16 cellular contexts compared by ENCODE assay signal in genomic region chr10:70673929-70674559, GRCh38. TPM values are rescaled to one million over a fixed set of nuclear protein-coding genes. Genes with fewer than 3 reads are reported as not detected.
DNase-seq lines count a peak whose midpoint lies in the region; ATAC-seq and TF ChIP-seq lines count a peak whose summit lies in the region.
"Had no signal": no experiment of that assay in that cellular context is flagged by ENCODE, and none has a peak within 500 bp of the region (broad histone marks: within the 10 kb centered on the region; RNA-seq: fewer than 3 reads in every experiment).

No MANE protein-coding gene starts in this region.

- peak; percentile 2 for ATAC-seq in Right ventricle myocardium superior (ENCODE audit: poor library complexity)
- no peak for ATAC-seq in Right ventricle myocardium inferior
- ATAC-seq: left colon; stimulated activated naive CD8-positive, alpha-beta T cell treated with anti-CD3 and anti-CD28 coated beads, Interleukin-15, amount 100 ng/mL, for 72 hours had no signal

- no peaks in the 10 kb centered on the region for H3K9me3 ChIP-seq in adipocyte (ENCODE audit: control insufficient read depth, low read length)

- no peak overlapping the region for H3K27ac Mint-ChIP-seq in type B pancreatic cell
- H3K27ac Mint-ChIP-seq: stimulated activated naive CD8-positive, alpha-beta T cell treated with anti-CD3 and anti-CD28 coated beads, Interleukin-15, amount 100 ng/mL, for 72 hours had no signal

- peaks cover 25% of the 10 kb centered on the region for H3K4me1 ChIP-seq in adipocyte (ENCODE audit: control insufficient read depth, insufficient read depth, low read length)

- TF ChIP-seq CTCF in type B pancreatic cell (conservative IDR thresholded peaks at IDR 0.05) = no peak

- no peaks in the 10 kb centered on the region for H3K27me3 ChIP-seq in adipocyte (replicated peaks; ENCODE audit: control insufficient read depth, insufficient read depth, low read length)

- peak overlapping the region; percentile 23 for H3K9ac ChIP-seq in adipocyte (ENCODE audit: low read length)

- H3K4me1 Mint-ChIP-seq in type B pancreatic cell (ENCODE audit: unreplicated experiment) = peaks cover 25% of the 10 kb centered on the region

- H3K4me3 Mint-ChIP-seq in type B pancreatic cell = peak overlapping the region; percentile 83

- peaks cover 64% of the 10 kb centered on the region for H3K27me3 Mint-ChIP-seq in type B pancreatic cell

- peaks cover 3% of the 10 kb centered on the region for H3K9me3 Mint-ChIP-seq in type B pancreatic cell

- H3K4me3 ChIP-seq in adipocyte (ENCODE audit: low read length) = no peak overlapping the region

- no peaks in the 10 kb centered on the region for H3K36me3 Mint-ChIP-seq in type B pancreatic cell

- intact Hi-C loops in Right ventricle myocardium superior (cut with DNase I) (loop anchor here (10.0 kb wide), 1 partner anchor 119 kb away; no protein-coding TSS in a partner anchor), Right ventricle myocardium inferior (cut with DNase I) (loop anchor here (1.0 to 5.0 kb wide), 3 partner anchors 79 to 117 kb away; no protein-coding TSS in a partner anchor)

- no peak for DNase-seq in Right ventricle myocardium superior
- DNase-seq in Right ventricle myocardium inferior (ENCODE audit: missing footprints) = no peak
- DNase-seq in adipocyte (ENCODE audit: low read depth) = no peak
- DNase-seq in kidney tubule cell (ENCODE audit: low spot score) = peak; percentile 18
- no peak for DNase-seq in type B pancreatic cell (ENCODE audit: extremely low spot score, unreplicated experiment)
- no peak for DNase-seq in hypothalamus (lab: John Stamatoyannopoulos, UW)
- no peak for DNase-seq in KBM-7
- no peak for DNase-seq in central memory CD4-positive, alpha-beta T cell
- DNase-seq: activated gamma-delta T cell; hippocampal formation; left colon; NCI-H1105; NK-92 treated with Interleukin-12 subunit alpha and Interleukin-12 subunit beta, amount 100 ng/mL, for 24 hours; SHP77 treated with DMSO at 0.1 percent for 48 hours; stimulated activated naive CD8-positive, alpha-beta T cell treated with anti-CD3 and anti-CD28 coated beads, Interleukin-15, amount 100 ng/mL, for 72 hours had no signal

- in situ Hi-C loops in KBM-7 (cut with MboI; ENCODE audit: low pct_unique_long_range_greater_than_20kb, low sequenced_read_pairs) = no loop called here

- no peaks in the 10 kb centered on the region for H3K36me3 ChIP-seq in adipocyte (ENCODE audit: control insufficient read depth, insufficient read depth, low read length, severe bottlenecking)

RNA-seq across cellular contexts. Expression of gene ADAMTS14, which starts 1.7 kb away (rescaled TPM):
- total RNA-seq in Right ventricle myocardium superior (0.16 TPM), Right ventricle myocardium inferior (0.43 TPM), type B pancreatic cell (ENCODE audit: low replicate concordance) (0.29 and 1.4 TPM in 2 replicates)
- total RNA-seq: dermis microvascular lymphatic vessel endothelial cell had no signal
